In the genomic region with DNA sequence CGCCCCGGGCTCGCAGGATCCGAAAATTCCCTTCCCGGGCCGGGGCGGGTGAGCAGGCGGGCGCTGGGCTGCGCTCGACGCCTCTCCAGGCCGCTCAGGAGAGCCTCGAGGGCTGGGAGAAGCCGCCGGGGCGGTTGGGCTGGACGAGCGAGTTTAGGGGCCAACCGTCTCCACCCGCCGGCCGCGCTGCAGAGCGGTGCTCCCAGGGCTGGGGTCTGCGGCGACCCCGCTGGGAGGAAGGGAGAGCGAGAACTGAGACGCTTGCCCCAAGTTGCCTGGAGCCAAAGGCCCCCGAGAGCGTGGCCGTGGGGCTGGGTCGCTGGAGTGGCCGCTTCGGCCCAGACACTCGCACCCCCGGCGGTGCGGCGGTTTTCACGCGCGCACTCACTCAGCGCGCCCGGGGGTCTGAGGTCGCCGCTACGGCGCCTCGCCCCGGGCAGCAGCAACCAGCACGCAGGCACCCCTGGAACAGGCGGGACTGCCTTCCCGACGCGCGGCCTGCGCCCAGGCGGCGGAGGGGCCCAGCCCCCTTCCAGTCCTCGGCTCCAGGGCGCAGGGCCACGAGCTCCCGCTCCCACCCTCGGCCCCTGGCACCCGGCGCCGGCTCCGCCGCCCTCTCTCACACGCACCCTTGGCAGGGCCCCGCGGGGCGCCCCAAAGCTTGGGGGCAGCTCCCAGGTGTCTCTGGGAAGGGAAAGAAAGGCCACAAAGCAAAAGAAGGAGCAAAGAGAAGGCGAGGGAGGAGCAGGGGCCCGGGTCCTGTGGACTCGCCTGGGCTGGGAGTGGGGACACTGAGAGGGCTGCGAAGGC, we compare ENCODE assay signal across 10 cellular contexts. TPM values are rescaled to one million over a fixed set of nuclear protein-coding genes. Genes with fewer than 3 reads are reported as not detected.
DNase-seq lines count a peak whose midpoint lies in the region; ATAC-seq and TF ChIP-seq lines count a peak whose summit lies in the region.
"Had no signal": no experiment of that assay in that cellular context is flagged by ENCODE, and none has a peak within 500 bp of the region (broad histone marks: within the 10 kb centered on the region; RNA-seq: fewer than 3 reads in every experiment).

No MANE protein-coding gene starts in this region.

- DNase-seq in EH (ENCODE audit: low read depth) (peak; percentile 21), astrocyte of the hippocampus (ENCODE audit: low read depth, low spot score) (peak; percentile 57), hepatocyte (ENCODE audit: low spot score) (peak; percentile 58), psoas muscle (no peak), T-helper 17 cell (no peak), NCI-H2171 (lab: John Stamatoyannopoulos, UW) (no peak)
- DNase-seq: activated T-cell treated with anti-CD3 and anti-CD28 coated beads for 4 hours had no signal

- H3K4me1 Mint-ChIP-seq in T-helper 17 cell = peaks cover 13% of the 10 kb centered on the region

- peaks cover 45% of the 10 kb centered on the region for H3K79me2 ChIP-seq in hepatocyte

- no peaks in the 10 kb centered on the region for H3K36me3 ChIP-seq in hepatocyte (replicated peaks; ENCODE audit: insufficient read depth, low read depth)
- H3K36me3 ChIP-seq in psoas muscle (ENCODE audit: insufficient read depth in 1 of 2, low read depth in 1 of 2) = no peaks in the 10 kb centered on the region
- H3K36me3 ChIP-seq: neutrophil had no signal

- no peak overlapping the region for H3K27ac Mint-ChIP-seq in T-helper 17 cell

- no peaks in the 10 kb centered on the region for H3K9me2 ChIP-seq in hepatocyte (replicated peaks; ENCODE audit: insufficient read depth)

- H3K9me3 ChIP-seq in hepatocyte (ENCODE audit: low read depth) (no peaks in the 10 kb centered on the region), psoas muscle (no peaks in the 10 kb centered on the region), T-helper 17 cell (ENCODE audit: control insufficient read depth, low read length, poor library complexity, severe bottlenecking) (no peaks in the 10 kb centered on the region)
- H3K9me3 ChIP-seq: neutrophil had no signal

- intact Hi-C loops in psoas muscle (cut with DNase I) = no loop called here

- H3K4me1 ChIP-seq in hepatocyte (ENCODE audit: insufficient read depth) (peaks cover 14% of the 10 kb centered on the region), psoas muscle (no peaks in the 10 kb centered on the region)

- 1% methylated on average over 52 of the region's 80 CpGs for WGBS in hepatocyte (ENCODE audit: low lambda C conversion rate, missing lambda C conversion rate)
- 3 to 8% (median 8%) methylated on average over 53 to 80 of the region's 80 CpGs for WGBS in psoas muscle, 3 donors

- no peak overlapping the region for H3K4me3 Mint-ChIP-seq in T-helper 17 cell

- H3K27me3 ChIP-seq in hepatocyte (no peaks in the 10 kb centered on the region), psoas muscle (ENCODE audit: insufficient read depth in 3 of 3, low read length in 2 of 3) (peaks cover 0 to 33% (median 8%) of the 10 kb centered on the region in 3 donors)

- H2AFZ ChIP-seq in hepatocyte = peak overlapping the region; percentile 80

- H3K4me2 ChIP-seq in hepatocyte = peak overlapping the region; percentile 96

- peaks cover 5% of the 10 kb centered on the region for H3K36me3 Mint-ChIP-seq in T-helper 17 cell (ENCODE audit: low read depth)

- peaks cover 60% of the 10 kb centered on the region for H3K27me3 Mint-ChIP-seq in T-helper 17 cell

- H4K20me1 ChIP-seq in hepatocyte (ENCODE audit: insufficient read depth, poor library complexity, severe bottlenecking) = peaks cover 14% of the 10 kb centered on the region

- H3K27ac ChIP-seq in hepatocyte = peak overlapping the region; percentile 99
- peak overlapping the region; percentile 61 for H3K27ac ChIP-seq in psoas muscle
- H3K27ac ChIP-seq: neutrophil had no signal

- H3K4me3 ChIP-seq in hepatocyte = peak overlapping the region; percentile 61
- peak overlapping the region; percentile 65 for H3K4me3 ChIP-seq in psoas muscle

- ATAC-seq in psoas muscle (peak; percentile 24 to 44 (median 34)), T-helper 17 cell (no peak), HG02642 (IDR thresholded peaks at IDR 0.05; ENCODE audit: poor library complexity, unreplicated experiment) (no peak), GM19397 (IDR thresholded peaks at IDR 0.05; ENCODE audit: unreplicated experiment) (no peak)

- no peak for TF ChIP-seq CTCF in hepatocyte (IDR thresholded peaks at IDR 0.05; ENCODE audit: poor library complexity)
- no peak for TF ChIP-seq CTCF in psoas muscle (IDR thresholded peaks at IDR 0.05)

RNA-seq across cellular contexts. Expression of gene EFS, which starts 0.6 kb away (rescaled TPM):
- total RNA-seq in hepatocyte = 9.7 and 10.2 TPM in 2 replicates
- 21.5 and 21.9 TPM in 2 replicates for polyA plus RNA-seq in hepatocyte
- 1 to 10 TPM in 3 of 4 donors, under 1 TPM in 1; 0.93 to 2.5 (median 1.4) TPM for total RNA-seq in psoas muscle
- polyA plus RNA-seq in psoas muscle = 1 to 10 TPM in 2 of 3 donors, under 1 TPM in 1; 0.98 to 1.1 (median 1.1) TPM
- total RNA-seq in T-helper 17 cell = not detected

RNA-seq across cellular contexts. Expression of gene IL25, which starts 7.1 kb away (rescaled TPM):
- not detected in 2 replicates for total RNA-seq in hepatocyte
- polyA plus RNA-seq in hepatocyte = not detected in 2 replicates
- not detected for total RNA-seq in psoas muscle
- under 1 TPM in 1 of 3 donors, not detected in 2; 0.01 TPM for polyA plus RNA-seq in psoas muscle
- total RNA-seq in T-helper 17 cell = not detected

RNA-seq across cellular contexts. Expression of gene CMTM5, which starts 11.3 kb away (rescaled TPM):
- total RNA-seq in hepatocyte = not detected in 2 replicates
- 0.23 and 0.28 TPM in 2 replicates for polyA plus RNA-seq in hepatocyte
- not detected for total RNA-seq in psoas muscle
- under 1 TPM; 0.20 to 0.63 (median 0.32) TPM for polyA plus RNA-seq in psoas muscle
- total RNA-seq in T-helper 17 cell = 10 to 100 TPM in 1 of 2 donors, 1 to 10 TPM in 1; 2.5 to 29.1 TPM

RNA-seq across cellular contexts. Expression of gene SLC22A17, which starts 12.9 kb away (rescaled TPM):
- total RNA-seq in hepatocyte (31.9 and 44.4 TPM in 2 replicates), psoas muscle (1 to 10 TPM in 3 of 4 donors, under 1 TPM in 1; 0.95 to 6.3 (median 1.8) TPM), T-helper 17 cell (10 to 100 TPM in 1 of 2 donors, 1 to 10 TPM in 1; 3.7 to 10.5 TPM)
- polyA plus RNA-seq in hepatocyte (62.9 and 79.2 TPM in 2 replicates), psoas muscle (1 to 10 TPM; 1.1 to 1.4 (median 1.2) TPM)

RNA-seq across cellular contexts. Expression of gene MYH6, which starts 42.5 kb away (rescaled TPM):
- not detected in 2 replicates for total RNA-seq in hepatocyte
- polyA plus RNA-seq in hepatocyte = 0.44 and 0.97 TPM in 2 replicates
- 100 to 1,000 TPM in 3 of 4 donors, 10 to 100 TPM in 1; 44.1 to 532 (median 191) TPM for total RNA-seq in psoas muscle
- polyA plus RNA-seq in psoas muscle = 100 to 1,000 TPM in 1 of 3 donors, 10 to 100 TPM in 2; 50.3 to 143 (median 60.7) TPM
- not detected for total RNA-seq in T-helper 17 cell

Comparison
In these comparisons a context has a peak if more than half of its experiments do, and no peak if none do; other contexts are left out.
1. DNase-seq: peak in EH (single experiment), astrocyte of the hippocampus (single experiment) and hepatocyte (single experiment); none in psoas muscle (0 of 2), T-helper 17 cell (0 of 3) and NCI-H2171 (single experiment).
2. ATAC-seq: peak in psoas muscle (4 of 4); none in T-helper 17 cell (single experiment), HG02642 (single experiment) and GM19397 (single experiment).